ENCODE assay signal across 21 cellular contexts in genomic region chrY:7810354-7810753, GRCh38.
DNase-seq lines count a peak whose midpoint lies in the region; ATAC-seq and TF ChIP-seq lines count a peak whose summit lies in the region.
"Had no signal": no experiment of that assay in that cellular context is flagged by ENCODE, and none has a peak within 500 bp of the region (broad histone marks: within the 10 kb centered on the region; RNA-seq: fewer than 3 reads in every experiment).

No MANE protein-coding gene starts in this region.

- no peaks in the 10 kb centered on the region for H3K27me3 Mint-ChIP-seq in activated CD4-positive, alpha-beta T cell treated with anti-CD3 and anti-CD28 coated beads for 36 hours
- H3K27me3 Mint-ChIP-seq in activated CD4-positive, alpha-beta T cell treated with anti-CD3 and anti-CD28 coated beads, Interleukin-2, amount 10 ng/mL, durations not matched to agents 24 days and 14 days = no peaks in the 10 kb centered on the region

- TF ChIP-seq CTCF in VCaP (conservative IDR thresholded peaks at IDR 0.05) (no peak), fibroblast of pulmonary artery (IDR thresholded peaks at IDR 0.05; ENCODE audit: low read length, missing control alignments) (no peak)

- intact Hi-C loops in activated CD4-positive, alpha-beta T cell treated with anti-CD3 and anti-CD28 coated beads for 36 hours (cut with DNase I, micrococcal nuclease) = loop anchor here in 1 of 2 experiments (10.0 kb wide), 2 partner anchors 346 to 466 kb away; no protein-coding TSS in a partner anchor
- intact Hi-C loops in activated CD4-positive, alpha-beta T cell treated with anti-CD3 and anti-CD28 coated beads, Interleukin-2, amount 10 ng/mL, durations not matched to agents 24 days and 14 days (cut with micrococcal nuclease) = no loop called here

- H3K27ac ChIP-seq in VCaP = peak overlapping the region; percentile 75
- H3K27ac ChIP-seq: 22Rv1, PC-9 had no signal

- no peaks in the 10 kb centered on the region for H3K4me1 Mint-ChIP-seq in activated CD4-positive, alpha-beta T cell treated with anti-CD3 and anti-CD28 coated beads for 36 hours
- H3K4me1 Mint-ChIP-seq in activated CD4-positive, alpha-beta T cell treated with anti-CD3 and anti-CD28 coated beads, Interleukin-2, amount 10 ng/mL, durations not matched to agents 24 days and 14 days = no peaks in the 10 kb centered on the region

- H3K9me3 Mint-ChIP-seq in activated CD4-positive, alpha-beta T cell treated with anti-CD3 and anti-CD28 coated beads for 36 hours (ENCODE audit: low read depth) = no peaks in the 10 kb centered on the region
- no peaks in the 10 kb centered on the region for H3K9me3 Mint-ChIP-seq in activated CD4-positive, alpha-beta T cell treated with anti-CD3 and anti-CD28 coated beads, Interleukin-2, amount 10 ng/mL, durations not matched to agents 24 days and 14 days

- no peak overlapping the region for H3K4me3 ChIP-seq in fibroblast of pulmonary artery (replicated peaks; ENCODE audit: low read depth, low read length)
- H3K4me3 ChIP-seq: K562, PC-9 had no signal

- peak; percentile 12 for ATAC-seq in activated CD4-positive, alpha-beta T cell treated with anti-CD3 and anti-CD28 coated beads for 36 hours
- no peak for ATAC-seq in HG03442 (IDR thresholded peaks at IDR 0.05; ENCODE audit: unreplicated experiment)
- no peak for ATAC-seq in HG03135 (IDR thresholded peaks at IDR 0.05; ENCODE audit: unreplicated experiment)
- ATAC-seq: K562 had no signal

- POLR2A ChIA-PET in activated CD4-positive, alpha-beta T cell treated with anti-CD3 and anti-CD28 coated beads for 36 hours (lab: Charles Lee) = no interaction called here

- CTCF ChIA-PET in activated CD4-positive, alpha-beta T cell treated with anti-CD3 and anti-CD28 coated beads for 36 hours (lab: Charles Lee) = no interaction called here

- no peak for DNase-seq in activated CD4-positive, alpha-beta T cell treated with anti-CD3 and anti-CD28 coated beads for 36 hours
- no peak for DNase-seq in activated CD4-positive, alpha-beta T cell treated with anti-CD3 and anti-CD28 coated beads for 1 hour
- DNase-seq in fibroblast of pulmonary artery (ENCODE audit: low read depth) = peak; percentile 47
- DNase-seq in activated CD8-positive, alpha-beta memory T cell treated with anti-CD3 and anti-CD28 coated beads, Interleukin-2, amount 50 U/mL, for 48 hours = no peak
- DNase-seq in activated CD4-positive, alpha-beta T cell treated with anti-CD3 and anti-CD28 coated beads, Interleukin-2, amount 10 ng/mL, durations not matched to agents 24 days and 14 days = no peak
- DNase-seq: Kasumi-1, NCI-H1105, NCI-H146, NCI-H1930, NCI-H2107, NCI-H446, NCI-H524 treated with DMSO at 0.1 percent for 48 hours, NCI-H774, PC-9, Right ventricle myocardium superior, RPMI8226 had no signal

- H3K4me3 Mint-ChIP-seq in activated CD4-positive, alpha-beta T cell treated with anti-CD3 and anti-CD28 coated beads for 36 hours = no peak overlapping the region
- H3K4me3 Mint-ChIP-seq in activated CD4-positive, alpha-beta T cell treated with anti-CD3 and anti-CD28 coated beads, Interleukin-2, amount 10 ng/mL, durations not matched to agents 24 days and 14 days = no peak overlapping the region

- no peak overlapping the region for H3K27ac Mint-ChIP-seq in activated CD4-positive, alpha-beta T cell treated with anti-CD3 and anti-CD28 coated beads for 36 hours
- H3K27ac Mint-ChIP-seq in activated CD4-positive, alpha-beta T cell treated with anti-CD3 and anti-CD28 coated beads, Interleukin-2, amount 10 ng/mL, durations not matched to agents 24 days and 14 days = no peak overlapping the region

- H3K36me3 Mint-ChIP-seq in activated CD4-positive, alpha-beta T cell treated with anti-CD3 and anti-CD28 coated beads for 36 hours (ENCODE audit: low read depth) = no peaks in the 10 kb centered on the region
- no peaks in the 10 kb centered on the region for H3K36me3 Mint-ChIP-seq in activated CD4-positive, alpha-beta T cell treated with anti-CD3 and anti-CD28 coated beads, Interleukin-2, amount 10 ng/mL, durations not matched to agents 24 days and 14 days (ENCODE audit: low read depth)
